1 cellular context compared by ENCODE assay signal in the genomic region with DNA sequence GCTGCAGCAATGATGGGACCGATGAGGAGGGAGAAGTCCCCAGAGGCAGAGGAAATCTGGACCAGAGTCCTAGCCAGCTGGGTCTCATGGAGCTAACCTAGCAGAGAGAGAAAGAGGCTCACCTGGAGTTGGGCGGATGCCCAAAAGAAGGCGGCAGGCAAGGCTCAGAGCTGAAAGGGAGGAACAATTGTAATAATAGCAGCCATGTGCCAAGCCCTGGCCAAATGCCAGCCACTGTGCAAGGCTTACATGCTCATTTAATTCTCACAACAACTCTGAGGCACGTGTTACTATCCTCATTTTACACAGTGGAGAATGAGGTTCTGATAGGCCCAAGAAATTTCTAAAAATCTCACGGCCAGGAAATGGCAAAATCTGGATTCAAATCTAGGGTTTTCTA.
TF ChIP-seq lines count a peak whose summit lies in the region.

No MANE protein-coding gene starts in this region.

TF ChIP-seq in HEK293, 187 proteins besides CTCF, POLR2A, EP300 and RAD21 (continued from another document):
- TF ChIP-seq, protein P1, sequence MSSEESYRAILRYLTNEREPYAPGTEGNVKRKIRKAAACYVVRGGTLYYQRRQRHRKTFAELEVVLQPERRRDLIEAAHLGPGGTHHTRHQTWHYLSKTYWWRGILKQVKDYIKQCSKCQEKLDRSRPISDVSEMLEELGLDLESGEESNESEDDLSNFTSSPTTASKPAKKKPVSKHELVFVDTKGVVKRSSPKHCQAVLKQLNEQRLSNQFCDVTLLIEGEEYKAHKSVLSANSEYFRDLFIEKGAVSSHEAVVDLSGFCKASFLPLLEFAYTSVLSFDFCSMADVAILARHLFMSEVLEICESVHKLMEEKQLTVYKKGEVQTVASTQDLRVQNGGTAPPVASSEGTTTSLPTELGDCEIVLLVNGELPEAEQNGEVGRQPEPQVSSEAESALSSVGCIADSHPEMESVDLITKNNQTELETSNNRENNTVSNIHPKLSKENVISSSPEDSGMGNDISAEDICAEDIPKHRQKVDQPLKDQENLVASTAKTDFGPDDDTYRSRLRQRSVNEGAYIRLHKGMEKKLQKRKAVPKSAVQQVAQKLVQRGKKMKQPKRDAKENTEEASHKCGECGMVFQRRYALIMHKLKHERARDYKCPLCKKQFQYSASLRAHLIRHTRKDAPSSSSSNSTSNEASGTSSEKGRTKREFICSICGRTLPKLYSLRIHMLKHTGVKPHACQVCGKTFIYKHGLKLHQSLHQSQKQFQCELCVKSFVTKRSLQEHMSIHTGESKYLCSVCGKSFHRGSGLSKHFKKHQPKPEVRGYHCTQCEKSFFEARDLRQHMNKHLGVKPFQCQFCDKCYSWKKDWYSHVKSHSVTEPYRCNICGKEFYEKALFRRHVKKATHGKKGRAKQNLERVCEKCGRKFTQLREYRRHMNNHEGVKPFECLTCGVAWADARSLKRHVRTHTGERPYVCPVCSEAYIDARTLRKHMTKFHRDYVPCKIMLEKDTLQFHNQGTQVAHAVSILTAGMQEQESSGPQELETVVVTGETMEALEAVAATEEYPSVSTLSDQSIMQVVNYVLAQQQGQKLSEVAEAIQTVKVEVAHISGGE (tag by site-specific recombination; conservative IDR thresholded peaks at IDR 0.05; ENCODE audit: low read depth): no peak
